ENCODE assay signal across 25 cellular contexts in the genomic region with DNA sequence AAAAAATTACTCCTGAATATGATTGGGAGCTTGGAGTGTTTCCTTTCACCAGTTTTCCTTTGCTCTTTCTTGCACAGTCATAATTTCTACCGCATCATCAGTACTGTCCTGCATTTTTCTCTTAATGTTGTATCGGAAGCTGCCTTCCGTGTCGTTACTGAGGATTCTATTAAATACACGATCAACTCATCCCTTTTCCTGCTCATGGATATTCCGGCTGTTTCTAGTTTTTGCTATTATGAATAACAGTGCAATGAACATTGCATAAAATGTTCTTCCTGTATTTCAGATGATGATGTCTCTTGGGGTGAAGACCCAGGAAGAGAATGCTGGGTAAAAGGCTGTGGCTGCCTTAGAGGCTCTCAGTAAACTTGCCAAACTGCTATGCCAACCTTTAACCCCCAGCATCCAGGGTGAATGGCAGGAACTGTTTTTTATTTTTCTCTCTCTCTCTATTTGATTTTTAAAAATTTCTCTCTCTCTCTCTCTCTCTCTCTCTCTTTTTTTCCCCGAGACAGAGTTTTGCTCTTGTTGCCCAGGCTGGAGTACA.
"Had no signal": no experiment of that assay in that cellular context is flagged by ENCODE, and none has a peak within 500 bp of the region (broad histone marks: within the 10 kb centered on the region; RNA-seq: fewer than 3 reads in every experiment).

No MANE protein-coding gene starts in this region.

- H3K27ac ChIP-seq: colonic mucosa, epithelial cell of prostate, foreskin keratinocyte, left ventricle myocardium inferior, psoas muscle, right atrium auricular region, uterus had no signal

- H3K4me3 Mint-ChIP-seq: activated naive CD8-positive, alpha-beta T cell; activated T-cell treated with anti-CD3 and anti-CD28 coated beads, Interleukin-2, amount 50 U/mL, for 4 hours; endodermal cell; mesothelial cell of epicardium; naive thymus-derived CD8-positive, alpha-beta T cell; stimulated activated naive CD8-positive, alpha-beta T cell treated with anti-CD3 and anti-CD28 coated beads, Interleukin-15, Interleukin-2, amounts not matched to agents 100 ng/mL and 50 ng/mL, for 24 hours; T-helper 1 cell treated with Interleukin-12 subunit alpha and Interleukin-12 subunit beta and Interleukin-4 antibody, amounts not matched to agents 30 μg/mL and 1 μg/mL, for 36 hours; WTC11 had no signal

- H3K27me3 ChIP-seq: colonic mucosa, foreskin keratinocyte, right atrium auricular region, tibial nerve, uterus had no signal

- H3K36me3 Mint-ChIP-seq: activated naive CD8-positive, alpha-beta T cell; mesothelial cell of epicardium; naive thymus-derived CD8-positive, alpha-beta T cell; WTC11 had no signal

- H3K36me3 ChIP-seq: colonic mucosa, left ventricle myocardium inferior, right atrium auricular region, tibial nerve, uterus had no signal

- H3K27ac Mint-ChIP-seq: activated naive CD8-positive, alpha-beta T cell; activated T-helper 2 cell treated with anti-CD3 and anti-CD28 coated beads, Interferon-gamma antibody, Interleukin-2, Interleukin-4, amounts not matched to agents 10 μg/mL and 5 μg/mL and 100 μg/mL, durations not matched to agents 14 hours and 24 hours and 36 hours; endodermal cell; mesothelial cell of epicardium; naive thymus-derived CD8-positive, alpha-beta T cell; stimulated activated naive CD8-positive, alpha-beta T cell treated with anti-CD3 and anti-CD28 coated beads, Interleukin-15, Interleukin-2, amounts not matched to agents 100 ng/mL and 50 ng/mL, for 24 hours; T-helper 1 cell treated with Interleukin-12 subunit alpha and Interleukin-12 subunit beta and Interleukin-4 antibody, amounts not matched to agents 30 μg/mL and 1 μg/mL, for 36 hours; WTC11 had no signal

- ATAC-seq: activated T-cell treated with anti-CD3 and anti-CD28 coated beads, Interleukin-2, amount 50 U/mL, for 4 hours; foreskin keratinocyte; naive thymus-derived CD8-positive, alpha-beta T cell; psoas muscle; WTC11 had no signal

- H3K9me3 ChIP-seq: colonic mucosa, left ventricle myocardium inferior, psoas muscle, right atrium auricular region, tibial nerve, uterus had no signal

- H3K4me3 ChIP-seq: colonic mucosa, left ventricle myocardium inferior, psoas muscle, right atrium auricular region, tibial nerve, uterus had no signal

- H3K4me1 Mint-ChIP-seq: mesothelial cell of epicardium had no signal

- H3K4me1 ChIP-seq: colonic mucosa, foreskin keratinocyte, left ventricle myocardium inferior, psoas muscle, uterus had no signal

- H3K9me3 Mint-ChIP-seq: activated T-cell treated with anti-CD3 and anti-CD28 coated beads, Interleukin-2, amount 50 U/mL, for 4 hours; activated T-helper 2 cell treated with anti-CD3 and anti-CD28 coated beads, Interferon-gamma antibody, Interleukin-2, Interleukin-4, amounts not matched to agents 10 μg/mL and 5 μg/mL and 100 μg/mL, durations not matched to agents 14 hours and 24 hours and 36 hours; endodermal cell; mesothelial cell of epicardium; naive thymus-derived CD8-positive, alpha-beta T cell; stimulated activated naive CD8-positive, alpha-beta T cell treated with anti-CD3 and anti-CD28 coated beads, Interleukin-15, Interleukin-2, amounts not matched to agents 100 ng/mL and 50 ng/mL, for 24 hours; T-helper 1 cell treated with Interleukin-12 subunit alpha and Interleukin-12 subunit beta and Interleukin-4 antibody, amounts not matched to agents 30 μg/mL and 1 μg/mL, for 36 hours; WTC11 had no signal

- DNase-seq: activated CD4-positive, alpha-beta T cell treated with anti-CD3 and anti-CD28 coated beads, Interleukin-2, amount 50 U/mL, for 4 hours; activated CD8-positive, alpha-beta memory T cell treated with anti-CD3 and anti-CD28 coated beads for 24 hours; activated CD8-positive, alpha-beta memory T cell treated with anti-CD3 and anti-CD28 coated beads, Interleukin-2, amount 50 U/mL, for 4 hours; activated naive CD4-positive, alpha-beta T cell; activated T-cell treated with anti-CD3 and anti-CD28 coated beads, Interleukin-2, amount 50 U/mL, for 4 hours; amniotic stem cell; colonic mucosa; endodermal cell; foreskin keratinocyte; kidney glomerular epithelial cell; left ventricle myocardium inferior; naive thymus-derived CD8-positive, alpha-beta T cell; psoas muscle; stimulated activated CD4-positive, alpha-beta T cell treated with anti-CD3 and anti-CD28 coated beads, Interleukin-4, amount 100 ng/mL, for 4 hours; T1000; uterus had no signal

- H3K27me3 Mint-ChIP-seq: activated naive CD8-positive, alpha-beta T cell; stimulated activated naive CD8-positive, alpha-beta T cell treated with anti-CD3 and anti-CD28 coated beads, Interleukin-15, Interleukin-2, amounts not matched to agents 100 ng/mL and 50 ng/mL, for 24 hours had no signal
